33 cellular contexts compared by ENCODE assay signal in genomic region chr10:56003555-56003954, GRCh38.
"Had no signal": no experiment of that assay in that cellular context is flagged by ENCODE, and none has a peak within 500 bp of the region (broad histone marks: within the 10 kb centered on the region; RNA-seq: fewer than 3 reads in every experiment).

No MANE protein-coding gene starts in this region.

- H3K27ac ChIP-seq: KMS-11 had no signal

- DNase-seq: Karpas-422, Kasumi-1, MG63, MM.1S, MV-4-11, NCI-H1048, NCI-H1092, NCI-H1092 treated with DMSO at 0.1 percent for 48 hours, NCI-H1105, NCI-H1105 treated with DMSO at 0.1 percent for 48 hours, NCI-H1436, NCI-H1436 treated with DMSO at 0.1 percent for 48 hours, NCI-H146, NCI-H1694, NCI-H1694 treated with DMSO at 0.1 percent for 48 hours, NCI-H187, NCI-H187 treated with DMSO at 0.1 percent for 48 hours, NCI-H1930, NCI-H2029, NCI-H2029 treated with DMSO at 0.1 percent for 48 hours, NCI-H2081 treated with DMSO at 0.1 percent for 48 hours, NCI-H2107, NCI-H2171, NCI-H2171 treated with DMSO at 0.1 percent for 48 hours, NCI-H2227 treated with DMSO at 0.1 percent for 48 hours, NCI-H226, NCI-H345, NCI-H446, NCI-H446 treated with DMSO at 0.1 percent for 48 hours, NCI-H510A, NCI-H510A treated with DMSO at 0.1 percent for 48 hours, NCI-H524 had no signal

- H3K4me3 ChIP-seq: MG63 had no signal

- H3K27me3 ChIP-seq: MG63 had no signal

- H3K4me2 ChIP-seq: KMS-11 had no signal

- H3K36me3 ChIP-seq: MG63 had no signal

- H3K9ac ChIP-seq: KMS-11 had no signal

- H3K9me3 ChIP-seq: MG63 had no signal
